Comparison of ENCODE assay signal across 33 cellular contexts in the genomic region with DNA sequence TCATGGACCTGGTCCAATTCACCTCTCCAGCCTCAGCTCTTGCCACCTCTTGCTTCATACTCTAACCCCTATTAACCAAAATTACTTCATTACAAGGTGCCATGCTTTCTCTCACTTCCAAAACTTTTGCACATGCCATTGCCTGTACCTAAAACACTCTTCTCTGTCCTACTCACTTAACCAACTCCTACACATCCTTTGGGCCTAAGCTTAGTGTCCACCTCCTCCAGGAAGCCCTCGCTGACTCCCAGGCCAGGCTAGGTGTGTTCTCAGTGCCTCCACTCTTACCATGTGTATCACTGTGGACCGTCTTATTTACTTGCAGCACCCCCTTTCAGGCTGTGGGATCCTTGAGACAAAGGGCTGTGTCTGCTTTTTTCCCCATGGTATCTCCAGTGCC.
"Had no signal": no experiment of that assay in that cellular context is flagged by ENCODE, and none has a peak within 500 bp of the region (broad histone marks: within the 10 kb centered on the region; RNA-seq: fewer than 3 reads in every experiment).

No MANE protein-coding gene starts in this region.

- H3K27ac Mint-ChIP-seq: activated B cell treated with CpG ODN at 0.5 μM for 24 hours; activated CD8-positive, alpha-beta T cell treated with anti-CD3 and anti-CD28 coated beads for 36 hours; activated naive CD8-positive, alpha-beta T cell; activated T-helper 17 cell treated with anti-CD3 and anti-CD28 coated beads, Interleukin-2, amount 50 U/mL, for 72 hours; T-helper 17 cell; T-helper 2 cell treated with Interferon-gamma antibody and Interleukin-4, amounts not matched to agents 5 μg/mL and 100 μg/mL, for 36 hours had no signal

- H3K9me3 ChIP-seq: colonic mucosa, esophagus squamous epithelium, gastroesophageal sphincter, heart right ventricle had no signal

- H3K27me3 ChIP-seq: brain microvascular endothelial cell, colonic mucosa, gastroesophageal sphincter had no signal

- ATAC-seq: activated CD4-positive, CD25-positive, alpha-beta regulatory T cell treated with anti-CD3 and anti-CD28 coated beads, Interleukin-2, amount 50 U/mL, for 24 hours; activated CD8-positive, alpha-beta T cell treated with anti-CD3 and anti-CD28 coated beads for 36 hours; activated T-cell treated with anti-CD3 and anti-CD28 coated beads, Interleukin-2, amount 50 U/mL, for 4 hours; activated T-helper 17 cell treated with anti-CD3 and anti-CD28 coated beads, Interleukin-2, amount 50 U/mL, for 72 hours; gastroesophageal sphincter; heart right ventricle; T-helper 17 cell had no signal

- H3K9me3 Mint-ChIP-seq: activated B cell treated with CpG ODN at 0.5 μM for 24 hours; activated CD8-positive, alpha-beta T cell treated with anti-CD3 and anti-CD28 coated beads for 36 hours; activated T-cell treated with anti-CD3 and anti-CD28 coated beads, Interleukin-2, amount 50 U/mL, for 4 hours; activated T-helper 17 cell treated with anti-CD3 and anti-CD28 coated beads, Interleukin-2, amount 50 U/mL, for 72 hours; T-helper 2 cell treated with Interferon-gamma antibody and Interleukin-4, amounts not matched to agents 5 μg/mL and 100 μg/mL, for 36 hours had no signal

- H3K4me1 Mint-ChIP-seq: activated B cell treated with CpG ODN at 0.5 μM for 24 hours; activated T-helper 17 cell treated with anti-CD3 and anti-CD28 coated beads, Interleukin-2, amount 50 U/mL, for 72 hours; T-helper 17 cell had no signal

- H3K4me3 ChIP-seq: colonic mucosa, esophagus squamous epithelium, gastroesophageal sphincter, heart right ventricle had no signal

- H3K4me1 ChIP-seq: colonic mucosa, heart right ventricle had no signal

- FAIRE-seq: astrocyte, endometrium, endothelial cell of umbilical vein had no signal

- H3K36me3 Mint-ChIP-seq: activated naive CD8-positive, alpha-beta T cell had no signal

- H3K36me3 ChIP-seq: brain microvascular endothelial cell, colonic mucosa, esophagus squamous epithelium, gastroesophageal sphincter, heart right ventricle, WERI-Rb-1 had no signal

- DNase-seq: activated B cell treated with CpG ODN at 0.5 μM for 24 hours; activated CD4-positive, alpha-beta T cell treated with anti-CD3 and anti-CD28 coated beads for 48 hours; activated CD4-positive, alpha-beta T cell treated with anti-CD3 and anti-CD28 coated beads, Interleukin-2, amount 50 U/mL, for 1 hour; activated CD4-positive, alpha-beta T cell treated with anti-CD3 and anti-CD28 coated beads, Interleukin-2, amount 50 U/mL, for 48 hours; activated CD8-positive, alpha-beta memory T cell treated with anti-CD3 and anti-CD28 coated beads for 24 hours; activated CD8-positive, alpha-beta T cell treated with anti-CD3 and anti-CD28 coated beads for 36 hours; activated effector memory CD4-positive, alpha-beta T cell treated with Interleukin-2 at 50 U/mL for 16 hours; activated gamma-delta T cell treated with Interleukin-2 at 50 U/mL for 16 hours; activated naive CD4-positive, alpha-beta T cell treated with anti-CD3 and anti-CD28 coated beads, Interleukin-2, amount 50 U/mL, for 16 hours; activated naive CD4-positive, alpha-beta T cell treated with Interleukin-2 at 50 U/mL for 16 hours; activated T-cell treated with anti-CD3 and anti-CD28 coated beads, Interleukin-2, amount 50 U/mL, for 4 hours; amniotic stem cell; anterior cingulate cortex; brain microvascular endothelial cell; central memory CD4-positive, alpha-beta T cell; cerebellar nuclear complex; colonic mucosa; effector CD8-positive, alpha-beta T cell; esophagus squamous epithelium; foreskin melanocyte; heart right ventricle; T-helper 17 cell; T1000; WERI-Rb-1 had no signal

- H3K4me3 Mint-ChIP-seq: activated B cell treated with CpG ODN at 0.5 μM for 24 hours; activated CD8-positive, alpha-beta T cell treated with anti-CD3 and anti-CD28 coated beads for 36 hours; activated naive CD8-positive, alpha-beta T cell; activated T-cell treated with anti-CD3 and anti-CD28 coated beads, Interleukin-2, amount 50 U/mL, for 4 hours; activated T-helper 17 cell treated with anti-CD3 and anti-CD28 coated beads, Interleukin-2, amount 50 U/mL, for 72 hours; T-helper 17 cell; T-helper 2 cell treated with Interferon-gamma antibody and Interleukin-4, amounts not matched to agents 5 μg/mL and 100 μg/mL, for 36 hours had no signal

- H3K27ac ChIP-seq: brain microvascular endothelial cell, colonic mucosa, epithelial cell of prostate, esophagus squamous epithelium, gastroesophageal sphincter, heart right ventricle, WERI-Rb-1 had no signal
